ENCODE assay signal across 11 cellular contexts in the genomic region with DNA sequence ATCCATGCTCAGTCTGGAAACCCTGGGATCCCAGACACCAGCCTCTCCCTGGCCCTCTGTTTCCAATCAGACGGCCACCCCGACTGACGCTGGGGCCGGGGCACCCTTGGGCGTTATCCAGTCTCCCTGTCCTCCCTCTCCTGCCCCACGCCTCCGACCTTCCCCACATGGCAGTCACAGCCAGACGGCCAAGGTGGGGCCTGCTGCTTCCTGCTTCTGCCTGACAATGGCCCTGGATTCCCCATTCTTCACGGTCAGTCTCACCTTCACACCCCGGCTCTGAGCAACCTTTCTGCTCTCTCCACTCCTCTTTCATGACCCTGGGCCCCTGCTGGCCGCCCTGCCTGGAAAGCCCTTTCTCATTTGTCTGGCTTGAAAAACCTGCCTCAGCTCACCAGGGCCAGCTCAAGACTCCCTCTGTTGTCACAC. TPM values are rescaled to one million over a fixed set of nuclear protein-coding genes. Genes with fewer than 3 reads are reported as not detected.
DNase-seq lines count a peak whose midpoint lies in the region; ATAC-seq, FAIRE-seq and TF ChIP-seq lines count a peak whose summit lies in the region.
"Had no signal": no experiment of that assay in that cellular context is flagged by ENCODE, and none has a peak within 500 bp of the region (broad histone marks: within the 10 kb centered on the region; RNA-seq: fewer than 3 reads in every experiment).

No MANE protein-coding gene starts in this region.

- H3K9ac ChIP-seq in HCT116 (ENCODE audit: low read length) (peak overlapping the region; percentile 58; the same call in 1 of the 2 replicates), kidney (ENCODE audit: low read length in 2 of 2) (no peak overlapping the region)

- intact Hi-C loops in HCT116 (cut with micrococcal nuclease) (no loop called here), kidney (cut with DNase I) (no loop called here)

- H3K27me3 Mint-ChIP-seq in activated naive CD8-positive, alpha-beta T cell treated with anti-CD3 and anti-CD28 coated beads, Interleukin-2, amount 10 ng/mL, durations not matched to agents 7 days and 5 days: peaks cover 37% of the 10 kb centered on the region
- H3K27me3 Mint-ChIP-seq in naive thymus-derived CD8-positive, alpha-beta T cell: peaks cover 10 to 34% (median 29%) of the 10 kb centered on the region in 5 donors

- TF ChIP-seq CTCF in HCT116 (IDR thresholded peaks at IDR 0.05 in 2 of 3, conservative IDR thresholded peaks at IDR 0.05 in 1 of 3; ENCODE audit: borderline replicate concordance in 1 of 3, insufficient read depth in 1 of 3, low read depth in 2 of 3, low read length in 2 of 3) (no peak), kidney (IDR thresholded peaks at IDR 0.05; ENCODE audit: borderline replicate concordance, extremely low read depth, insufficient read depth) (no peak)

- H3K27me3 ChIP-seq in HCT116 (ENCODE audit: insufficient read depth, low read length) (no peaks in the 10 kb centered on the region), small intestine (ENCODE audit: control insufficient read depth in 2 of 2, insufficient read depth in 2 of 2, low read length in 2 of 2) (peaks cover 0 to 3% of the 10 kb centered on the region in 2 donors)

- CTCF ChIA-PET in HCT116 (lab: Charles Lee): interaction anchor here (0.6 kb wide), 1 partner anchor 45 kb away, joined by 3 read pairs; no protein-coding TSS in a partner anchor

- peak overlapping the region; percentile 92 for H2AFZ ChIP-seq in HCT116 (ENCODE audit: low read depth, low read length, poor library complexity, severe bottlenecking)

- no peak for FAIRE-seq in kidney (lab: Jason Lieb, UNC)
- no peak for FAIRE-seq in small intestine (lab: Jason Lieb, UNC)
- FAIRE-seq: A204.1 had no signal

- H3K36me3 ChIP-seq in HCT116 (ENCODE audit: control insufficient read depth in 1 of 2, insufficient read depth in 2 of 2, low read length in 2 of 2) (no peaks in the 10 kb centered on the region), kidney (ENCODE audit: control insufficient read depth in 1 of 2, insufficient read depth in 2 of 2, low read length in 2 of 2) (no peaks in the 10 kb centered on the region), small intestine (ENCODE audit: control insufficient read depth in 2 of 2, insufficient read depth in 2 of 2, low read length in 2 of 2) (no peaks in the 10 kb centered on the region)
- H3K36me3 ChIP-seq: lower lobe of right lung had no signal

- peak overlapping the region; percentile 49 for H3K27ac ChIP-seq in HCT116 (ENCODE audit: low read depth, low read length)
- H3K27ac ChIP-seq in kidney (ENCODE audit: low read depth in 2 of 2, low read length in 2 of 2): no peak overlapping the region
- H3K27ac ChIP-seq in small intestine (ENCODE audit: low read depth in 1 of 2, low read length in 1 of 2): no peak overlapping the region
- H3K27ac ChIP-seq: lower lobe of right lung had no signal

- no peak; the same call in 1 of the 2 replicates for ATAC-seq in HCT116
- ATAC-seq in activated naive CD8-positive, alpha-beta T cell treated with anti-CD3 and anti-CD28 coated beads, Interleukin-2, amount 10 ng/mL, durations not matched to agents 7 days and 5 days (ENCODE audit: low read depth): no peak
- ATAC-seq in naive thymus-derived CD8-positive, alpha-beta T cell: no peak

- peak in 2 of 3 experiments; percentile 42 to 43 for DNase-seq in NCI-H1417 (lab: John Stamatoyannopoulos, UW)
- DNase-seq in NCI-H1417 treated with DMSO at 0.1 percent for 48 hours (lab: John Stamatoyannopoulos, UW): no peak
- DNase-seq in HCT116 (ENCODE audit: low read depth, low spot score): no peak
- DNase-seq in activated naive CD8-positive, alpha-beta T cell treated with anti-CD3 and anti-CD28 coated beads, Interleukin-2, amount 10 ng/mL, durations not matched to agents 7 days and 5 days: peak; percentile 38
- no peak for DNase-seq in naive thymus-derived CD8-positive, alpha-beta T cell
- no peak for DNase-seq in kidney
- DNase-seq in small intestine: no peak
- no peak for DNase-seq in HuH-7 (ENCODE audit: low spot score)
- DNase-seq: lower lobe of right lung, NCI-H524 treated with DMSO at 0.1 percent for 48 hours had no signal

- WGBS in small intestine, 3 donors: 60 to 76% (median 65%) methylated on average over 11 of the region's 11 CpGs

- H3K27ac Mint-ChIP-seq in activated naive CD8-positive, alpha-beta T cell treated with anti-CD3 and anti-CD28 coated beads, Interleukin-2, amount 10 ng/mL, durations not matched to agents 7 days and 5 days: peak overlapping the region; percentile 38
- H3K27ac Mint-ChIP-seq in naive thymus-derived CD8-positive, alpha-beta T cell: peak overlapping the region; percentile 58 to 95 (median 88)

- RAD21 ChIA-PET in HCT116 (lab: Charles Lee; ENCODE audit: low non-redundant PET in 1 of 2, low total read pairs in 2 of 2, uncharacterized antibody in 2 of 2, unreplicated experiment in 2 of 2): no interaction called here

- no peaks in the 10 kb centered on the region for H4K20me1 ChIP-seq in HCT116 (ENCODE audit: insufficient read depth)

- H3K9me2 ChIP-seq in HCT116 (ENCODE audit: insufficient read depth): no peaks in the 10 kb centered on the region

- H3K36me3 Mint-ChIP-seq in activated naive CD8-positive, alpha-beta T cell treated with anti-CD3 and anti-CD28 coated beads, Interleukin-2, amount 10 ng/mL, durations not matched to agents 7 days and 5 days: no peaks in the 10 kb centered on the region
- peaks cover 0 to 2% (median 0%) of the 10 kb centered on the region in 3 donors for H3K36me3 Mint-ChIP-seq in naive thymus-derived CD8-positive, alpha-beta T cell

- peaks cover 27 to 39% of the 10 kb centered on the region in 2 experiments for H3K4me1 ChIP-seq in HCT116 (ENCODE audit: control insufficient read depth in 1 of 2, insufficient read depth in 2 of 2, low read length in 2 of 2)
- no peaks in the 10 kb centered on the region for H3K4me1 ChIP-seq in kidney (ENCODE audit: control insufficient read depth in 1 of 2, insufficient read depth in 1 of 2, low read depth in 1 of 2, low read length in 2 of 2)
- H3K4me1 ChIP-seq in small intestine (ENCODE audit: control insufficient read depth in 2 of 2, insufficient read depth in 1 of 2, low read depth in 1 of 2, low read length in 1 of 2): no peaks in the 10 kb centered on the region
- H3K4me1 ChIP-seq: lower lobe of right lung had no signal

- POLR2A ChIA-PET in HCT116 (lab: Charles Lee): no interaction called here
- POLR2A ChIA-PET in activated naive CD8-positive, alpha-beta T cell treated with anti-CD3 and anti-CD28 coated beads, Interleukin-2, amount 10 ng/mL, durations not matched to agents 7 days and 5 days (lab: Charles Lee): no interaction called here
- POLR2A ChIA-PET in naive thymus-derived CD8-positive, alpha-beta T cell (lab: Charles Lee): interaction anchor here (1.1 kb wide), 1 partner anchor 16 kb away, joined by 5 read pairs; no protein-coding TSS in a partner anchor

- BruUV-seq in HCT116 (replicated peaks; lab: Mats Ljungman, UMichigan): no TSS peak

- no peaks in the 10 kb centered on the region for H3K79me2 ChIP-seq in HCT116 (ENCODE audit: insufficient read depth, low read length)

- H3K9me3 ChIP-seq in HCT116 (ENCODE audit: control insufficient read depth in 1 of 2, insufficient read depth in 1 of 2, low read depth in 1 of 2, low read length in 2 of 2) (no peaks in the 10 kb centered on the region), kidney (ENCODE audit: control insufficient read depth in 1 of 2, low read length in 2 of 2) (no peaks in the 10 kb centered on the region), small intestine (ENCODE audit: control insufficient read depth, low read depth) (no peaks in the 10 kb centered on the region)
- H3K9me3 ChIP-seq: lower lobe of right lung had no signal

- peak overlapping the region; percentile 84 for H3K4me2 ChIP-seq in HCT116 (ENCODE audit: low read length)

- no peaks in the 10 kb centered on the region for H3K9me3 Mint-ChIP-seq in activated naive CD8-positive, alpha-beta T cell treated with anti-CD3 and anti-CD28 coated beads, Interleukin-2, amount 10 ng/mL, durations not matched to agents 7 days and 5 days
- H3K9me3 Mint-ChIP-seq in naive thymus-derived CD8-positive, alpha-beta T cell: no peaks in the 10 kb centered on the region

- TF ChIP-seq RAD21 in HCT116 (IDR thresholded peaks at IDR 0.05; ENCODE audit: low read depth): no peak

- peak overlapping the region; percentile 71 for H3K4me3 Mint-ChIP-seq in activated naive CD8-positive, alpha-beta T cell treated with anti-CD3 and anti-CD28 coated beads, Interleukin-2, amount 10 ng/mL, durations not matched to agents 7 days and 5 days
- H3K4me3 Mint-ChIP-seq in naive thymus-derived CD8-positive, alpha-beta T cell: peak overlapping the region; percentile 74 to 88 (median 80)

- peaks cover 18% of the 10 kb centered on the region for H3K4me1 Mint-ChIP-seq in activated naive CD8-positive, alpha-beta T cell treated with anti-CD3 and anti-CD28 coated beads, Interleukin-2, amount 10 ng/mL, durations not matched to agents 7 days and 5 days
- H3K4me1 Mint-ChIP-seq in naive thymus-derived CD8-positive, alpha-beta T cell: peaks cover 16 to 26% (median 23%) of the 10 kb centered on the region in 4 donors

- no peak for TF ChIP-seq POLR2A in HCT116 (IDR thresholded peaks at IDR 0.05; ENCODE audit: borderline replicate concordance, extremely low read depth, insufficient read depth, insufficient read length)

- H3K4me3 ChIP-seq in HCT116 (replicated peaks in 1 of 2; ENCODE audit: low read depth in 1 of 2, low read length in 2 of 2) (peak overlapping the region in 1 of 2 experiments; percentile 54; a peak in 1 of 4 replicates), kidney (ENCODE audit: low read length in 2 of 2) (no peak overlapping the region), small intestine (ENCODE audit: low read depth in 1 of 2, low read length in 2 of 2) (no peak overlapping the region)

TF ChIP-seq in HCT116, 20 proteins besides CTCF, POLR2A, EP300 and RAD21:
- no peak for TF ChIP-seq TCF7L2 (IDR thresholded peaks at IDR 0.05; ENCODE audit: borderline replicate concordance, extremely low read depth, insufficient read depth, insufficient read length)

RNA-seq across cellular contexts. Expression of a gene that starts 6.6 kb away (rescaled TPM):
- 10.6 TPM for total RNA-seq in HCT116 (2021; ENCODE audit: unreplicated experiment)
- polyA plus RNA-seq in HCT116 (2012): 7.0 and 8.4 TPM in 2 replicates
- total RNA-seq in activated naive CD8-positive, alpha-beta T cell treated with anti-CD3 and anti-CD28 coated beads, Interleukin-2, amount 10 ng/mL, durations not matched to agents 7 days and 5 days: not detected
- not detected for total RNA-seq in naive thymus-derived CD8-positive, alpha-beta T cell
- polyA plus RNA-seq in naive thymus-derived CD8-positive, alpha-beta T cell: not detected
- total RNA-seq in kidney: not detected
- 4.5 TPM for polyA plus RNA-seq in kidney (ENCODE audit: insufficient read depth, low read depth, low replicate concordance)
- polyA plus RNA-seq in small intestine: 1 to 10 TPM; 1.6 to 6.8 (median 3.6) TPM
- total RNA-seq: lower lobe of right lung had no signal

Comparison
In these comparisons a context has a peak if more than half of its experiments do, and no peak if none do; other contexts are left out.
1. DNase-seq: peak in NCI-H1417 (2 of 3) and activated naive CD8-positive, alpha-beta T cell treated with anti-CD3 and anti-CD28 coated beads, Interleukin-2, amount 10 ng/mL, durations not matched to agents 7 days and 5 days (single experiment); none in NCI-H1417 treated with DMSO at 0.1 percent for 48 hours (single experiment), HCT116 (single experiment), naive thymus-derived CD8-positive, alpha-beta T cell (0 of 10), kidney (single experiment), small intestine (single experiment) and HuH-7 (single experiment).
2. RNA of a gene that starts 6.6 kb away (total RNA-seq): 10.6 TPM in HCT116 (single experiment); not detected in kidney (single experiment), not detected in activated naive CD8-positive, alpha-beta T cell treated with anti-CD3 and anti-CD28 coated beads, Interleukin-2, amount 10 ng/mL, durations not matched to agents 7 days and 5 days and not detected in naive thymus-derived CD8-positive, alpha-beta T cell; every median in the first group is over 10 times any median in the second.